In the genomic region with DNA sequence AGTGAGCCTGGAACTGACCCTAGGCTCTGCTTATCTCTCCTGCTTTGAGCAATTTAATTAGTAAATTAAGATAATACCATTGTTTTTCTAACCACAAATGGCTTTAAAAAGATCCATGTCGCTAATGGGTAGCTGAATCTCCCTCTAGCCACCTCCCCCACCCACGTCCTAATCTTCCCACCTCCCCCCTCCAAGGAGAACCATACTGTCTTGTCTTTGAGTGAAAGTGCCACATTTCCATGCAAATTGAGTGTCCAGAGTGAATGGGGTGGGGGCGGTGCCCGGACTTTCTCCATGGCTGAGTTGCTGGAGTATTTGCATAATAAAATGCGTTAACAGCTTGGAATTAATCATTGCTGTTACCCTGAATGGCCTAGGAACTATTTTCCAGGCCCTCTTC, we compare ENCODE assay signal across 25 cellular contexts.
"Had no signal": no experiment of that assay in that cellular context is flagged by ENCODE, and none has a peak within 500 bp of the region (broad histone marks: within the 10 kb centered on the region; RNA-seq: fewer than 3 reads in every experiment).

No MANE protein-coding gene starts in this region.

- H3K4me3 ChIP-seq: ascending aorta, dorsolateral prefrontal cortex, esophagus squamous epithelium, gastrocnemius medialis, lower lobe of right lung, sigmoid colon, smooth muscle cell, thoracic aorta, vagina had no signal

- H3K9me3 ChIP-seq: ascending aorta, esophagus squamous epithelium, gastrocnemius medialis, lower lobe of right lung, thoracic aorta, vagina had no signal

- H3K4me1 ChIP-seq: ascending aorta, esophagus squamous epithelium, gastrocnemius medialis, lower lobe of right lung, sigmoid colon, vagina had no signal

- H3K27ac ChIP-seq: ascending aorta, dorsolateral prefrontal cortex, esophagus squamous epithelium, gastrocnemius medialis, lower lobe of right lung, sigmoid colon, thoracic aorta, vagina, WERI-Rb-1 had no signal

- H3K36me3 ChIP-seq: ascending aorta, esophagus squamous epithelium, gastrocnemius medialis, lower lobe of right lung, sigmoid colon, thoracic aorta, vagina, WERI-Rb-1 had no signal

- ATAC-seq: activated naive CD4-positive, alpha-beta T cell treated with anti-CD3 and anti-CD28 coated beads, Interleukin-2, amount 50 U/mL, for 72 hours; activated T-helper 17 cell treated with anti-CD3 and anti-CD28 coated beads, Interleukin-2, amount 50 U/mL, for 72 hours; gastrocnemius medialis; left lobe of liver; lower lobe of right lung; naive thymus-derived CD4-positive, alpha-beta T cell had no signal

- DNase-seq: activated CD4-positive, alpha-beta T cell treated with anti-CD3 and anti-CD28 coated beads for 1 hour; activated CD4-positive, alpha-beta T cell treated with anti-CD3 and anti-CD28 coated beads, Interleukin-2, amount 50 U/mL, for 1 hour; activated T-cell treated with anti-CD3 and anti-CD28 coated beads, Interleukin-2, amount 50 U/mL, for 1 hour; central memory CD4-positive, alpha-beta T cell; dorsolateral prefrontal cortex; esophagus squamous epithelium; gastrocnemius medialis; head of caudate nucleus; hypothalamus; immature natural killer cell; lower lobe of right lung; naive thymus-derived CD4-positive, alpha-beta T cell; retina; sigmoid colon; stimulated activated CD4-positive, alpha-beta T cell treated with anti-CD3 and anti-CD28 coated beads, Interleukin-2, amount 100 ng/mL, for 48 hours; stimulated activated CD8-positive, alpha-beta memory T cell treated with anti-CD3 and anti-CD28 coated beads, Interleukin-4, amount 100 ng/mL, for 48 hours; stimulated activated naive CD4-positive, alpha-beta T cell; WERI-Rb-1 had no signal

- H3K27me3 ChIP-seq: ascending aorta, esophagus squamous epithelium, gastrocnemius medialis, sigmoid colon, vagina had no signal
